In the genomic region with DNA sequence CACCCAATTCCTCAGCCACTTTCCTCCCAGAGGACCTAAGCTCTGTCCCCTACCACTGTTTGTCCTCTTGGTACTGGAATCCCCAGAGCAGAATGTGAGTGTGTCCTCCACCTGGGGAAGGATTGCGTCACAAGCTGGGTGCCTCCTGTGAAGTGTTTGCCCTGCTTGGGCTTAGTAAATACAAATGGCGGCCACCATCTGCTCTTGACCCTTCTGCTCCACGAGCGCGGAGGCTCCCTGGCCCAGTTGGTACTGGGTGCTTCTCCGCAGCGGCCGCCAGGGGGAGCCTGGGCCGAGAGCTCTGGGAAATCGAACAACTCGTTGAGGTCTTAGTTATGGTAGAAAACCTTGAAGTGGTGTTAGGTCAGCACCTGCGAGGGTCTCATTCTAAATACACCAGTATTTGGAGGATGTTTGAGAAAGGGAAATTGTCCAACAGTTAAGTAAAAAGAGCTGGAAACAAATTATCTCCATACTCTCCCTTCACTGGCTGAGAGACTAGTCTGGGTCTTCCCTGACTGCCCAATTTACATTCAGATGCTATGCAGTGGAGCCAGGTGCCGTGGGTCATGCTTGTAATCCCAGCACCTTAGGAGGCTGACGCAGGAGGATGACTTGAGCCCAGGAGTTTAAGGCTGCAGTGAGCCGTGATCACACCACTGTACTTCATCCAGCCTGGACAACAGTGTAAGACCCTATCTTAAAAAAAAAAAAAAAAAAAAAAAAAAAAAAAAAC, we compare ENCODE assay signal across 8 cellular contexts.
A peak's percentile ranks its signal among the peaks of the same experiment; 100 is the strongest.
DNase-seq lines count a peak whose midpoint lies in the region; ATAC-seq and TF ChIP-seq lines count a peak whose summit lies in the region.

No MANE protein-coding gene starts in this region.

- TF ChIP-seq POLR2A in body of pancreas (IDR thresholded peaks at IDR 0.05): no peak

- peaks cover 6% of the 10 kb centered on the region for H3K9me3 Mint-ChIP-seq in stimulated activated memory B cell treated with anti-CD40 and anti-IgM and Interleukin-4, amounts not matched to agents 10 μg/mL and 1 μg/mL and 100 μg/mL, for 72 hours

- H3K27me3 ChIP-seq in body of pancreas (no peaks in the 10 kb centered on the region), left lung (no peaks in the 10 kb centered on the region)

- H3K4me3 ChIP-seq in body of pancreas (no peak overlapping the region), left lung (no peak overlapping the region)

- peak; percentile 57 for DNase-seq in GM10248 (ENCODE audit: extremely low spot score)
- DNase-seq in SK-MEL-5 (ENCODE audit: low read depth, low spot score): peak; percentile 79
- peak; percentile 74 to 80 (median 76) for DNase-seq in body of pancreas
- peak; percentile 86 to 91 for DNase-seq in left lung

- no peaks in the 10 kb centered on the region for H3K9me3 ChIP-seq in body of pancreas
- peaks cover 0 to 3% of the 10 kb centered on the region in 2 donors for H3K9me3 ChIP-seq in left lung

- no peaks in the 10 kb centered on the region for H3K36me3 ChIP-seq in body of pancreas (replicated peaks in 1 of 2; ENCODE audit: insufficient read depth in 1 of 2, low read depth in 2 of 2)
- no peaks in the 10 kb centered on the region for H3K36me3 ChIP-seq in left lung

- H3K27ac ChIP-seq in body of pancreas (no peak overlapping the region), left lung (peak overlapping the region in 1 of 2 donors; percentile 45)

- in situ Hi-C loops in SK-MEL-5 (cut with HindIII; ENCODE audit: low pct_unique_long_range_greater_than_20kb, low sequenced_read_pairs): no loop called here

- peak; percentile 90 for ATAC-seq in HG03354 (IDR thresholded peaks at IDR 0.05; ENCODE audit: poor library complexity, severe bottlenecking, unreplicated experiment)
- peak; percentile 84 for ATAC-seq in body of pancreas
- ATAC-seq in left lung: peak; percentile 97
- ATAC-seq in stimulated activated memory B cell treated with anti-CD40 and anti-IgM and Interleukin-4, amounts not matched to agents 10 μg/mL and 1 μg/mL and 100 μg/mL, for 72 hours: peak; percentile 48
- no peak for ATAC-seq in GM18870 (IDR thresholded peaks at IDR 0.05; ENCODE audit: unreplicated experiment)
- ATAC-seq in GM21526 (IDR thresholded peaks at IDR 0.05; ENCODE audit: low FRiP score, unreplicated experiment): no peak

- POLR2A ChIA-PET in GM10248 (lab: Yijun Ruan, JAX): no interaction called here

- intact Hi-C loops in body of pancreas (cut with DNase I): loop anchor here (5.0 kb wide), 1 partner anchor 288 kb away; no protein-coding TSS in a partner anchor
- intact Hi-C loops in left lung (cut with DNase I): no loop called here

- TF ChIP-seq CTCF in GM10248 (IDR thresholded peaks at IDR 0.05; ENCODE audit: control extremely low read depth, extremely low read depth, low read depth, missing control alignments) (peak; percentile 84), body of pancreas (IDR thresholded peaks at IDR 0.05) (peak; percentile 77 to 86 (median 80)), left lung (IDR thresholded peaks at IDR 0.05) (peak; percentile 59 to 83)

- 36 to 43% methylated on average over 11 to 15 of the region's 15 CpGs for WGBS in body of pancreas, 2 donors

- H3K4me3 Mint-ChIP-seq in stimulated activated memory B cell treated with anti-CD40 and anti-IgM and Interleukin-4, amounts not matched to agents 10 μg/mL and 1 μg/mL and 100 μg/mL, for 72 hours: no peak overlapping the region

- no peaks in the 10 kb centered on the region for H3K36me3 Mint-ChIP-seq in stimulated activated memory B cell treated with anti-CD40 and anti-IgM and Interleukin-4, amounts not matched to agents 10 μg/mL and 1 μg/mL and 100 μg/mL, for 72 hours

- H3K27me3 Mint-ChIP-seq in stimulated activated memory B cell treated with anti-CD40 and anti-IgM and Interleukin-4, amounts not matched to agents 10 μg/mL and 1 μg/mL and 100 μg/mL, for 72 hours: peaks cover 19% of the 10 kb centered on the region

- CTCF ChIA-PET in GM10248 (lab: Yijun Ruan, JAX): interaction anchor here (0.6 to 4.1 kb wide), 27 partner anchors 9 to 308 kb away, joined by 3 to 83 read pairs (median 4); no protein-coding TSS in a partner anchor

- no peak overlapping the region for H3K27ac Mint-ChIP-seq in stimulated activated memory B cell treated with anti-CD40 and anti-IgM and Interleukin-4, amounts not matched to agents 10 μg/mL and 1 μg/mL and 100 μg/mL, for 72 hours

- H3K4me1 ChIP-seq in body of pancreas: peaks cover 8% of the 10 kb centered on the region
- peaks cover 5% of the 10 kb centered on the region in 2 donors for H3K4me1 ChIP-seq in left lung

- H3K4me1 Mint-ChIP-seq in stimulated activated memory B cell treated with anti-CD40 and anti-IgM and Interleukin-4, amounts not matched to agents 10 μg/mL and 1 μg/mL and 100 μg/mL, for 72 hours: no peaks in the 10 kb centered on the region

Comparison
In these comparisons a context has a peak if more than half of its experiments do, and no peak if none do; other contexts are left out.
1. ATAC-seq: peak in HG03354 (single experiment), body of pancreas (single experiment), left lung (single experiment) and stimulated activated memory B cell treated with anti-CD40 and anti-IgM and Interleukin-4, amounts not matched to agents 10 μg/mL and 1 μg/mL and 100 μg/mL, for 72 hours (single experiment); none in GM18870 (single experiment) and GM21526 (single experiment).
2. Peak in every context shown above with its lines, with median percentiles within 50 percentile points of each other: DNase-seq and CTCF ChIP-seq.